21 cellular contexts compared by ENCODE assay signal in genomic region chr5:141501805-141502204, GRCh38. TPM values are rescaled to one million over a fixed set of nuclear protein-coding genes. Genes with fewer than 3 reads are reported as not detected.
A peak's percentile ranks its signal among the peaks of the same experiment; 100 is the strongest.
DNase-seq lines count a peak whose midpoint lies in the region; ATAC-seq, FAIRE-seq and TF ChIP-seq lines count a peak whose summit lies in the region.
"Had no signal": no experiment of that assay in that cellular context is flagged by ENCODE, and none has a peak within 500 bp of the region (broad histone marks: within the 10 kb centered on the region; RNA-seq: fewer than 3 reads in every experiment).

No MANE protein-coding gene starts in this region.

- peaks cover 17 to 96% (median 71%) of the 10 kb centered on the region in 11 experiments; a peak in 19 of 22 replicates for H3K36me3 ChIP-seq in BLaER1 treated with 17β-estradiol and CSF1 and Interleukin-3, amounts not matched to agents 10 nM and 100 nM
- no peaks in the 10 kb centered on the region for H3K36me3 ChIP-seq in endodermal cell (ENCODE audit: control insufficient read depth, insufficient read depth, low read length)
- H3K36me3 ChIP-seq: SJSA1 had no signal

- H3K27ac Mint-ChIP-seq in endodermal cell (no peak overlapping the region), neural crest cell (ENCODE audit: unreplicated experiment) (peak overlapping the region; percentile 81)

- H3K27me3 Mint-ChIP-seq in endodermal cell (ENCODE audit: insufficient read depth) (no peaks in the 10 kb centered on the region), neural crest cell (ENCODE audit: low read depth) (no peaks in the 10 kb centered on the region)

- no peaks in the 10 kb centered on the region for H3K9me3 ChIP-seq in BLaER1 treated with 17β-estradiol and CSF1 and Interleukin-3, amounts not matched to agents 10 nM and 100 nM (replicated peaks in 1 of 11)
- H3K9me3 ChIP-seq in endodermal cell (ENCODE audit: control insufficient read depth, low read length): no peaks in the 10 kb centered on the region
- H3K9me3 ChIP-seq: SJSA1 had no signal

- H3K36me3 Mint-ChIP-seq in endodermal cell (ENCODE audit: low read depth): peaks cover 26% of the 10 kb centered on the region
- H3K36me3 Mint-ChIP-seq in neural crest cell (ENCODE audit: low read depth): peaks cover 27% of the 10 kb centered on the region

- peaks cover 42 to 83% (median 74%) of the 10 kb centered on the region in 10 experiments for H3K4me1 ChIP-seq in BLaER1 treated with 17β-estradiol and CSF1 and Interleukin-3, amounts not matched to agents 10 nM and 100 nM
- no peaks in the 10 kb centered on the region for H3K4me1 ChIP-seq in endodermal cell (ENCODE audit: control insufficient read depth, insufficient read depth, low read length)
- no peaks in the 10 kb centered on the region for H3K4me1 ChIP-seq in foreskin keratinocyte

- FAIRE-seq in GM12892 (lab: Jason Lieb, UNC): no peak
- FAIRE-seq: RCC 7860 had no signal

- peak overlapping the region in 8 of 11 experiments; percentile 12 to 100 (median 44); a peak in 13 of 22 replicates for H3K27ac ChIP-seq in BLaER1 treated with 17β-estradiol and CSF1 and Interleukin-3, amounts not matched to agents 10 nM and 100 nM
- H3K27ac ChIP-seq in endodermal cell (ENCODE audit: low read depth, low read length) (peak overlapping the region; percentile 60), foreskin keratinocyte (no peak overlapping the region)
- H3K27ac ChIP-seq: SJSA1 had no signal

- no peaks in the 10 kb centered on the region for H4K20me1 ChIP-seq in BLaER1 treated with 17β-estradiol and CSF1 and Interleukin-3, amounts not matched to agents 10 nM and 100 nM

- peak overlapping the region in 1 of 11 experiments; percentile 33; a peak in 2 of 22 replicates for H3K9ac ChIP-seq in BLaER1 treated with 17β-estradiol and CSF1 and Interleukin-3, amounts not matched to agents 10 nM and 100 nM
- H3K9ac ChIP-seq in endodermal cell (ENCODE audit: extremely low read depth, low read length, poor library complexity, severe bottlenecking): no peak overlapping the region

- H3K4me1 Mint-ChIP-seq in endodermal cell (no peaks in the 10 kb centered on the region), neural crest cell (peaks cover 36% of the 10 kb centered on the region)

- TF ChIP-seq POLR2A in GM12892 (IDR thresholded peaks at IDR 0.05; ENCODE audit: low read depth, low read length): no peak

- H3K4me3 Mint-ChIP-seq in endodermal cell (no peak overlapping the region), neural crest cell (peak overlapping the region; percentile 56)

- ATAC-seq in GM21529 (IDR thresholded peaks at IDR 0.05; ENCODE audit: unreplicated experiment) (no peak), foreskin keratinocyte (no peak)

- no peak for TF ChIP-seq CTCF in endodermal cell (conservative IDR thresholded peaks at IDR 0.05)
- TF ChIP-seq CTCF in neural crest cell (conservative IDR thresholded peaks at IDR 0.05): no peak
- no peak for TF ChIP-seq CTCF in foreskin keratinocyte (conservative IDR thresholded peaks at IDR 0.05)

- no peaks in the 10 kb centered on the region for H3K27me3 ChIP-seq in BLaER1 treated with 17β-estradiol and CSF1 and Interleukin-3, amounts not matched to agents 10 nM and 100 nM
- H3K27me3 ChIP-seq in endodermal cell (ENCODE audit: control insufficient read depth, insufficient read depth, low read length, poor library complexity, severe bottlenecking): no peaks in the 10 kb centered on the region
- H3K27me3 ChIP-seq in foreskin keratinocyte: no peaks in the 10 kb centered on the region
- H3K27me3 ChIP-seq: SJSA1 had no signal

- H3K4me2 ChIP-seq in BLaER1 treated with 17β-estradiol and CSF1 and Interleukin-3, amounts not matched to agents 10 nM and 100 nM: 0 out of 22 replicates have a peak overlapping the region, but pooled peaks of 2 of the 11 experiments have one; percentile 4 to 16

- H3K9me3 Mint-ChIP-seq in endodermal cell: no peaks in the 10 kb centered on the region
- H3K9me3 Mint-ChIP-seq in neural crest cell: no peaks in the 10 kb centered on the region

- DNase-seq in NCI-H69 (lab: John Stamatoyannopoulos, UW) (peak; percentile 34), endodermal cell (no peak), neural crest cell (ENCODE audit: low read depth, low spot score) (no peak), HuH-7.5 (ENCODE audit: low spot score) (no peak), GM12892 (ENCODE audit: insufficient read length) (no peak), foreskin keratinocyte (no peak)
- DNase-seq: EL, GF-D8, HCEC 1CT, Kasumi-1, NCI-H1694, NCI-H2081, NCI-H2171, NCI-H446, NCI-H526, OCI-M1 had no signal

- WGBS in endodermal cell (ENCODE audit: insufficient coverage in 1 of 2, insufficient read length in 1 of 2), 2 experiments: 80 to 87% methylated on average over 3 to 7 of the region's 7 CpGs

- no peak overlapping the region for H3K4me3 ChIP-seq in BLaER1 treated with 17β-estradiol and CSF1 and Interleukin-3, amounts not matched to agents 10 nM and 100 nM
- no peak overlapping the region for H3K4me3 ChIP-seq in endodermal cell (ENCODE audit: low read length)
- H3K4me3 ChIP-seq: SJSA1 had no signal

RNA-seq across cellular contexts. Expression of gene PCDHGC5, which starts 12.9 kb away (rescaled TPM):
- 1 to 10 TPM in 1 of 2 donors, under 1 TPM in 1; 0.71 to 1.8 TPM for total RNA-seq in endodermal cell
- 1.7 TPM for polyA plus RNA-seq in endodermal cell (2013, experiment 1 of 2)
- polyA plus RNA-seq in endodermal cell (2013, experiment 2 of 2): 1.9 TPM
- total RNA-seq in neural crest cell: 2.2 and 3.0 TPM in 2 replicates
- polyA plus RNA-seq in GM12892 (2012; ENCODE audit: missing spikeins): 0.32 TPM
- total RNA-seq in foreskin keratinocyte: 0.42 and 1.5 TPM in 2 replicates
- polyA plus RNA-seq in foreskin keratinocyte: 0.18 and 0.24 TPM in 2 replicates

RNA-seq across cellular contexts. Expression of gene PCDHGC4, which starts 17.0 kb away (rescaled TPM):
- 1 to 10 TPM; 2.6 to 3.0 TPM for total RNA-seq in endodermal cell
- polyA plus RNA-seq in endodermal cell (2013, experiment 1 of 2): 22.9 TPM
- polyA plus RNA-seq in endodermal cell (2013, experiment 2 of 2): 22.7 TPM
- 14.8 and 15.9 TPM in 2 replicates for total RNA-seq in neural crest cell
- 0.38 TPM for polyA plus RNA-seq in GM12892 (2012; ENCODE audit: missing spikeins)
- total RNA-seq in foreskin keratinocyte: 0.28 and 0.54 TPM in 2 replicates
- 0.02 and 0.04 TPM in 2 replicates for polyA plus RNA-seq in foreskin keratinocyte
- total RNA-seq: A172 had no signal

RNA-seq across cellular contexts. Expression of gene PCDHGC3, which starts 26.0 kb away (rescaled TPM):
- total RNA-seq in endodermal cell (10 to 100 TPM; 13.9 to 27.6 TPM), neural crest cell (98.2 and 107 TPM in 2 replicates), foreskin keratinocyte (25.0 and 36.1 TPM in 2 replicates)
- 56.9 TPM for polyA plus RNA-seq in endodermal cell (2013, experiment 1 of 2)
- 55.8 TPM for polyA plus RNA-seq in endodermal cell (2013, experiment 2 of 2)
- polyA plus RNA-seq in GM12892 (2012; ENCODE audit: missing spikeins): 9.2 TPM
- 22.7 and 34.5 TPM in 2 replicates for polyA plus RNA-seq in foreskin keratinocyte
